Comparison of ENCODE assay signal across 8 cellular contexts in genomic region chr14:35808658-35809563, GRCh38. TPM values are rescaled to one million over a fixed set of nuclear protein-coding genes. Genes with fewer than 3 reads are reported as not detected.
DNase-seq lines count a peak whose midpoint lies in the region; ATAC-seq and TF ChIP-seq lines count a peak whose summit lies in the region.
"Not testable (repeated sequence)": the region's sequence is repeated elsewhere in the genome, so short reads cannot be mapped to it uniquely, and the experiment has no call there.

Gene RALGAPA1, minus strand, starts transcription at chr14:35809295. Its CDS starts 460 bp downstream, at chr14:35808835.

- 0 to 1% methylated on average over 47 to 58 of the region's 64 CpGs for WGBS in heart right ventricle, 2 donors
- WGBS in upper lobe of left lung, 2 donors: 1 to 2% methylated on average over 9 to 20 of the region's 64 CpGs

- intact Hi-C loops in heart right ventricle (cut with DNase I): loop anchor here in 2 of 10 donors (1.0 to 2.0 kb wide), 2 partner anchors 17 to 18 kb away; partner anchors contain the start of gene BRMS1L (in 2 of the 2)
- intact Hi-C loops in posterior cingulate gyrus (cut with DNase I): loop anchor here (1.0 kb wide), 1 partner anchor 17 kb away; the partner anchor contains the start of gene BRMS1L

- peak; percentile 58 for TF ChIP-seq CTCF in GM13976 (IDR thresholded peaks at IDR 0.05; ENCODE audit: borderline replicate concordance, control extremely low read depth, extremely low read depth, insufficient read depth, missing control alignments)
- peak; percentile 8 to 63 (median 45) for TF ChIP-seq CTCF in heart right ventricle (IDR thresholded peaks at IDR 0.05)
- TF ChIP-seq CTCF in upper lobe of left lung (IDR thresholded peaks at IDR 0.05): peak in 4 of 6 experiments; percentile 60 to 82 (median 69)

- H3K27ac ChIP-seq in heart right ventricle (peak within 1 kb of the TSS; percentile 79 to 95 (median 92)), upper lobe of left lung (peak within 1 kb of the TSS; percentile 89 to 95 (median 92))

- peak in 1 of 4 donors; percentile 25 for TF ChIP-seq EP300 in upper lobe of left lung (IDR thresholded peaks at IDR 0.05)

- not testable (repeated sequence) for H3K36me3 ChIP-seq in heart right ventricle, upper lobe of left lung

- H3K4me3 ChIP-seq in heart right ventricle (peak within 1 kb of the TSS; percentile 60 to 92 (median 78)), upper lobe of left lung (peak within 1 kb of the TSS; percentile 74 to 90 (median 80))

- TF ChIP-seq POLR2A in upper lobe of left lung (IDR thresholded peaks at IDR 0.05): peak in 3 of 4 donors; percentile 73 to 94 (median 83)

- in situ Hi-C loops in GM13976 (cut with MboI; ENCODE audit: low sequenced_read_pairs, unreplicated experiment): loop anchor here (25.0 kb wide), 1 partner anchor 372 kb away; no protein-coding TSS in a partner anchor

- DNase-seq in GM13976 (ENCODE audit: low spot score): peak; percentile 90
- DNase-seq in NCI-H146 (lab: John Stamatoyannopoulos, UW): peak; percentile 92
- peak; percentile 88 to 98 (median 92) for DNase-seq in T-helper 1 cell
- peak; percentile 98 for DNase-seq in amniotic epithelial cell (ENCODE audit: low read depth)
- DNase-seq in heart right ventricle: peak; percentile 88 to 95
- peak; percentile 76 to 98 (median 88) for DNase-seq in posterior cingulate gyrus
- DNase-seq in upper lobe of left lung: peak; percentile 92 to 96

- ATAC-seq in HG02870 (IDR thresholded peaks at IDR 0.05; ENCODE audit: unreplicated experiment): peak; percentile 95
- peak; percentile 98 to 100 (median 99) for ATAC-seq in heart right ventricle
- peak; percentile 99 for ATAC-seq in upper lobe of left lung (ENCODE audit: low FRiP score in 2 of 2)

- not testable (repeated sequence) for H3K9me3 ChIP-seq in heart right ventricle, upper lobe of left lung

- not testable (repeated sequence) for H3K27me3 ChIP-seq in heart right ventricle, upper lobe of left lung

- H3K4me1 ChIP-seq in heart right ventricle (peaks cover 0 to 28% (median 22%) of the 10 kb centered on the region in 9 donors), upper lobe of left lung (peaks cover 7 to 22% (median 17%) of the 10 kb centered on the region in 4 donors)

RNA-seq across cellular contexts. Expression of gene RALGAPA1, which starts in this region (rescaled TPM):
- total RNA-seq in heart right ventricle (10 to 100 TPM; 29.0 to 43.6 (median 36.6) TPM), upper lobe of left lung (100 to 1,000 TPM in 2 of 6 donors, 10 to 100 TPM in 4; 55.5 to 155 (median 61.1) TPM)
- polyA plus RNA-seq in heart right ventricle: 10 to 100 TPM in 1 of 2 donors, 1 to 10 TPM in 1; 7.9 to 28.2 TPM

Comparison
In these comparisons a context has a peak if more than half of its experiments do, and no peak if none do; other contexts are left out.
1. Peak in every context shown above with its lines: DNase-seq, ATAC-seq, H3K4me3 ChIP-seq and H3K27ac ChIP-seq.